Comparison of ENCODE assay signal across 9 cellular contexts in genomic region chr10:131997366-131998049, GRCh38. TPM values are rescaled to one million over a fixed set of nuclear protein-coding genes. Genes with fewer than 3 reads are reported as not detected.
A peak's percentile ranks its signal among the peaks of the same experiment; 100 is the strongest.
DNase-seq lines count a peak whose midpoint lies in the region; ATAC-seq and FAIRE-seq lines count a peak whose summit lies in the region.
"Had no signal": no experiment of that assay in that cellular context is flagged by ENCODE, and none has a peak within 500 bp of the region (broad histone marks: within the 10 kb centered on the region; RNA-seq: fewer than 3 reads in every experiment).

No MANE protein-coding gene starts in this region.

- H3K4me3 ChIP-seq in H7 (ENCODE audit: insufficient read depth, low read depth, low read length), result no peak overlapping the region
- H3K4me3 ChIP-seq in adipocyte (ENCODE audit: low read length), result peak overlapping the region; percentile 46
- H3K4me3 ChIP-seq in small intestine (ENCODE audit: low read depth in 1 of 2, low read length in 2 of 2), result no peak overlapping the region

- H3K27me3 ChIP-seq in H7 (ENCODE audit: control insufficient read depth, insufficient read depth, low read length) (no peaks in the 10 kb centered on the region), adipocyte (replicated peaks; ENCODE audit: control insufficient read depth, insufficient read depth, low read length) (peaks cover 3% of the 10 kb centered on the region), small intestine (ENCODE audit: control insufficient read depth in 2 of 2, insufficient read depth in 2 of 2, low read length in 2 of 2) (no peaks in the 10 kb centered on the region)

- H3K27ac Mint-ChIP-seq in activated CD4-positive, alpha-beta T cell treated with anti-CD3 and anti-CD28 coated beads, Interleukin-2, amount 10 ng/mL, durations not matched to agents 24 days and 14 days, result no peak overlapping the region
- H3K27ac Mint-ChIP-seq: activated B cell treated with CpG ODN at 0.5 μM for 24 hours had no signal

- no peaks in the 10 kb centered on the region for H3K9me3 Mint-ChIP-seq in activated CD4-positive, alpha-beta T cell treated with anti-CD3 and anti-CD28 coated beads, Interleukin-2, amount 10 ng/mL, durations not matched to agents 24 days and 14 days
- H3K9me3 Mint-ChIP-seq: activated B cell treated with CpG ODN at 0.5 μM for 24 hours had no signal

- H3K9me3 ChIP-seq in adipocyte (ENCODE audit: control insufficient read depth, low read length), result no peaks in the 10 kb centered on the region
- H3K9me3 ChIP-seq in small intestine (ENCODE audit: control insufficient read depth, low read depth), result no peaks in the 10 kb centered on the region

- no peak for ATAC-seq in GM21367 (IDR thresholded peaks at IDR 0.05; ENCODE audit: unreplicated experiment)
- ATAC-seq in GM19397 (IDR thresholded peaks at IDR 0.05; ENCODE audit: unreplicated experiment), result no peak

- no peak for FAIRE-seq in small intestine (lab: Jason Lieb, UNC)

- H3K4me1 ChIP-seq in adipocyte (ENCODE audit: control insufficient read depth, insufficient read depth, low read length), result peaks cover 27% of the 10 kb centered on the region
- H3K4me1 ChIP-seq in small intestine (ENCODE audit: control insufficient read depth in 2 of 2, insufficient read depth in 1 of 2, low read depth in 1 of 2, low read length in 1 of 2), result no peaks in the 10 kb centered on the region

- no peaks in the 10 kb centered on the region for H3K36me3 ChIP-seq in H7 (replicated peaks; ENCODE audit: control insufficient read depth, insufficient read depth, low read length)
- H3K36me3 ChIP-seq in adipocyte (ENCODE audit: control insufficient read depth, insufficient read depth, low read length, severe bottlenecking), result no peaks in the 10 kb centered on the region
- H3K36me3 ChIP-seq in small intestine (ENCODE audit: control insufficient read depth in 2 of 2, insufficient read depth in 2 of 2, low read length in 2 of 2), result no peaks in the 10 kb centered on the region

- H3K27me3 Mint-ChIP-seq in activated CD4-positive, alpha-beta T cell treated with anti-CD3 and anti-CD28 coated beads, Interleukin-2, amount 10 ng/mL, durations not matched to agents 24 days and 14 days, result peaks cover 13% of the 10 kb centered on the region

- H3K27ac ChIP-seq in small intestine (ENCODE audit: low read depth in 1 of 2, low read length in 1 of 2), result peak overlapping the region in 1 of 2 donors; percentile 77

- WGBS in small intestine, 3 donors, result 36 to 43% (median 42%) methylated on average over 13 of the region's 13 CpGs

- peak overlapping the region; percentile 44 for H3K9ac ChIP-seq in adipocyte (ENCODE audit: low read length)

- no peaks in the 10 kb centered on the region for H3K4me1 Mint-ChIP-seq in activated CD4-positive, alpha-beta T cell treated with anti-CD3 and anti-CD28 coated beads, Interleukin-2, amount 10 ng/mL, durations not matched to agents 24 days and 14 days
- H3K4me1 Mint-ChIP-seq: activated B cell treated with CpG ODN at 0.5 μM for 24 hours had no signal

- peak; percentile 71 for DNase-seq in H7
- peak; percentile 98 for DNase-seq in adipocyte (ENCODE audit: low read depth)
- peak; percentile 86 for DNase-seq in hepatic stellate cell (ENCODE audit: low spot score)
- DNase-seq in small intestine, result peak; percentile 14
- no peak for DNase-seq in NOMO-1 treated with dmso at 0.1 percent for 144 hours (lab: John Stamatoyannopoulos, UW; ENCODE audit: unreplicated experiment)
- no peak for DNase-seq in activated CD4-positive, alpha-beta T cell treated with anti-CD3 and anti-CD28 coated beads, Interleukin-2, amount 10 ng/mL, durations not matched to agents 24 days and 14 days
- DNase-seq: activated B cell treated with CpG ODN at 0.5 μM for 24 hours had no signal

- no peaks in the 10 kb centered on the region for H3K36me3 Mint-ChIP-seq in activated CD4-positive, alpha-beta T cell treated with anti-CD3 and anti-CD28 coated beads, Interleukin-2, amount 10 ng/mL, durations not matched to agents 24 days and 14 days (ENCODE audit: low read depth)

- intact Hi-C loops in activated CD4-positive, alpha-beta T cell treated with anti-CD3 and anti-CD28 coated beads, Interleukin-2, amount 10 ng/mL, durations not matched to agents 24 days and 14 days (cut with micrococcal nuclease), result no loop called here

- no peak overlapping the region for H3K4me3 Mint-ChIP-seq in activated CD4-positive, alpha-beta T cell treated with anti-CD3 and anti-CD28 coated beads, Interleukin-2, amount 10 ng/mL, durations not matched to agents 24 days and 14 days
- H3K4me3 Mint-ChIP-seq: activated B cell treated with CpG ODN at 0.5 μM for 24 hours had no signal

RNA-seq across cellular contexts. Expression of gene BNIP3, which starts 15.8 kb away (rescaled TPM):
- total RNA-seq in H7 (2014; rRNA removed; shearing (Covaris generic)), result 129 and 219 TPM in 2 replicates
- 10 to 100 TPM; 12.2 to 21.9 (median 13.7) TPM for polyA plus RNA-seq in small intestine
- 94.4 and 95.1 TPM in 2 replicates for total RNA-seq in activated CD4-positive, alpha-beta T cell treated with anti-CD3 and anti-CD28 coated beads, Interleukin-2, amount 10 ng/mL, durations not matched to agents 24 days and 14 days

Comparison
In these comparisons a context has a peak if more than half of its experiments do, and no peak if none do; other contexts are left out.
1. DNase-seq: peak in H7 (single experiment), adipocyte (single experiment), hepatic stellate cell (single experiment) and small intestine (single experiment); none in NOMO-1 treated with dmso at 0.1 percent for 144 hours (single experiment) and activated CD4-positive, alpha-beta T cell treated with anti-CD3 and anti-CD28 coated beads, Interleukin-2, amount 10 ng/mL, durations not matched to agents 24 days and 14 days (single experiment).